ENCODE assay signal across 8 cellular contexts in genomic region chr11:76637491-76638266, GRCh38. TPM values are rescaled to one million over a fixed set of nuclear protein-coding genes. Genes with fewer than 3 reads are reported as not detected.
DNase-seq lines count a peak whose midpoint lies in the region; ATAC-seq, FAIRE-seq and TF ChIP-seq lines count a peak whose summit lies in the region.

No MANE protein-coding gene starts in this region.

- H3K4me2 ChIP-seq in neuronal stem cell (ENCODE audit: insufficient read depth, low read length, poor library complexity, severe bottlenecking): no peak overlapping the region

- H4K91ac ChIP-seq in neuronal stem cell (ENCODE audit: low read depth, low read length, poor library complexity): no peak overlapping the region

- TF ChIP-seq CTCF in psoas muscle (IDR thresholded peaks at IDR 0.05): no peak

- H3K9ac ChIP-seq in neuronal stem cell (ENCODE audit: low read depth, low read length, poor library complexity): no peak overlapping the region

- no peaks in the 10 kb centered on the region for H3K36me3 ChIP-seq in psoas muscle (ENCODE audit: insufficient read depth in 1 of 2, low read depth in 1 of 2)
- H3K36me3 ChIP-seq in neuronal stem cell (replicated peaks in 1 of 2; ENCODE audit: control insufficient read depth in 2 of 2, insufficient read depth in 2 of 2, low read length in 2 of 2): no peaks in the 10 kb centered on the region

- no peak overlapping the region for H2BK12ac ChIP-seq in neuronal stem cell (ENCODE audit: low read length)

- H3K9me3 ChIP-seq in psoas muscle: no peaks in the 10 kb centered on the region
- H3K9me3 ChIP-seq in neuronal stem cell (replicated peaks in 1 of 2; ENCODE audit: control insufficient read depth in 2 of 2, insufficient read depth in 1 of 2, low read depth in 1 of 2, low read length in 2 of 2): no peaks in the 10 kb centered on the region

- FAIRE-seq in frontal cortex (lab: Jason Lieb, UNC): no peak

- no peak overlapping the region for H3K14ac ChIP-seq in neuronal stem cell (ENCODE audit: low read length)

- H3K27ac ChIP-seq in psoas muscle (peak overlapping the region; percentile 55), neuronal stem cell (replicated peaks; ENCODE audit: low read length) (no peak overlapping the region)

- DNase-seq in GM19238 (ENCODE audit: insufficient read length, low spot score): peak; percentile 61
- peak; percentile 65 for DNase-seq in RPMI8226
- DNase-seq in psoas muscle: peak; percentile 71 to 87
- DNase-seq in Ammon's horn (ENCODE audit: low spot score): no peak
- DNase-seq in frontal cortex (ENCODE audit: low spot score in 2 of 2): no peak
- no peak for DNase-seq in neuronal stem cell (ENCODE audit: low spot score)
- no peak for DNase-seq in NCI-H2029 (lab: John Stamatoyannopoulos, UW)

- no peak overlapping the region for H2AFZ ChIP-seq in neuronal stem cell (ENCODE audit: low read length)

- no peak overlapping the region for H2BK120ac ChIP-seq in neuronal stem cell (ENCODE audit: low read depth, low read length)

- WGBS in psoas muscle, 3 donors: 46 to 53% (median 52%) methylated on average over 14 of the region's 14 CpGs
- no CpG with 5 or more reads among the region's 14 CpGs for WGBS in neuronal stem cell (ENCODE audit: extremely low coverage in 2 of 2, insufficient read length in 2 of 2, insufficient replicate concordance in 1 of 2), 2 donors

- no peak overlapping the region for H2BK15ac ChIP-seq in neuronal stem cell (ENCODE audit: low read length)

- no peak overlapping the region for H4K8ac ChIP-seq in neuronal stem cell (ENCODE audit: low read depth, low read length)

- H3K4me3 ChIP-seq in psoas muscle (no peak overlapping the region), neuronal stem cell (ENCODE audit: low read length in 2 of 2) (no peak overlapping the region)

- ATAC-seq in HG02852 (IDR thresholded peaks at IDR 0.05; ENCODE audit: unreplicated experiment) (peak; percentile 88), psoas muscle (peak in 3 of 4 donors; percentile 35 to 61 (median 41))

- H2AK5ac ChIP-seq in neuronal stem cell (ENCODE audit: low read depth, low read length): no peak overlapping the region

- no peaks in the 10 kb centered on the region for H3K79me1 ChIP-seq in neuronal stem cell (ENCODE audit: low read depth, low read length)

- no peak overlapping the region for H3K23ac ChIP-seq in neuronal stem cell (ENCODE audit: low read depth, low read length, poor library complexity)

- H3K18ac ChIP-seq in neuronal stem cell (ENCODE audit: low read length): no peak overlapping the region

- no peak overlapping the region for H2BK5ac ChIP-seq in neuronal stem cell (ENCODE audit: low read length)

- no peak overlapping the region for H3K4ac ChIP-seq in neuronal stem cell (ENCODE audit: low read length)

- H3K27me3 ChIP-seq in psoas muscle (ENCODE audit: insufficient read depth in 3 of 3, low read length in 2 of 3): peaks cover 0 to 3% (median 0%) of the 10 kb centered on the region in 3 donors
- H3K27me3 ChIP-seq in neuronal stem cell (ENCODE audit: control insufficient read depth in 3 of 3, insufficient read depth in 3 of 3, low read depth in 1 of 3, low read length in 3 of 3): peaks cover 0 to 20% (median 0%) of the 10 kb centered on the region in 3 experiments

- intact Hi-C loops in psoas muscle (cut with DNase I): no loop called here

- H3K4me1 ChIP-seq in psoas muscle (no peaks in the 10 kb centered on the region), neuronal stem cell (ENCODE audit: control insufficient read depth in 2 of 2, insufficient read depth in 1 of 2, low read depth in 1 of 2, low read length in 2 of 2) (peaks cover 0 to 2% of the 10 kb centered on the region in 2 donors)

RNA-seq across cellular contexts. Expression of gene LRRC32, which starts 32.9 kb away (rescaled TPM):
- 10 to 100 TPM; 14.7 to 32.9 (median 21.4) TPM for total RNA-seq in psoas muscle
- polyA plus RNA-seq in psoas muscle: 10 to 100 TPM; 16.2 to 27.9 (median 16.7) TPM
- total RNA-seq in frontal cortex: 0.41 TPM
- 0.91 TPM for polyA plus RNA-seq in neuronal stem cell (2013, experiment 1 of 2)
- 1.1 TPM for polyA plus RNA-seq in neuronal stem cell (2013, experiment 2 of 2)

Comparison
In these comparisons a context has a peak if more than half of its experiments do, and no peak if none do; other contexts are left out.
1. DNase-seq: peak in GM19238 (single experiment), RPMI8226 (single experiment) and psoas muscle (2 of 2); none in Ammon's horn (single experiment), frontal cortex (0 of 2), neuronal stem cell (single experiment) and NCI-H2029 (single experiment).
2. RNA of gene LRRC32, which starts 32.9 kb away (total RNA-seq): 14.7 to 32.9 TPM in psoas muscle; 0.41 TPM in frontal cortex (single experiment); every median in the first group is over 10 times any median in the second.